In the genomic region with DNA sequence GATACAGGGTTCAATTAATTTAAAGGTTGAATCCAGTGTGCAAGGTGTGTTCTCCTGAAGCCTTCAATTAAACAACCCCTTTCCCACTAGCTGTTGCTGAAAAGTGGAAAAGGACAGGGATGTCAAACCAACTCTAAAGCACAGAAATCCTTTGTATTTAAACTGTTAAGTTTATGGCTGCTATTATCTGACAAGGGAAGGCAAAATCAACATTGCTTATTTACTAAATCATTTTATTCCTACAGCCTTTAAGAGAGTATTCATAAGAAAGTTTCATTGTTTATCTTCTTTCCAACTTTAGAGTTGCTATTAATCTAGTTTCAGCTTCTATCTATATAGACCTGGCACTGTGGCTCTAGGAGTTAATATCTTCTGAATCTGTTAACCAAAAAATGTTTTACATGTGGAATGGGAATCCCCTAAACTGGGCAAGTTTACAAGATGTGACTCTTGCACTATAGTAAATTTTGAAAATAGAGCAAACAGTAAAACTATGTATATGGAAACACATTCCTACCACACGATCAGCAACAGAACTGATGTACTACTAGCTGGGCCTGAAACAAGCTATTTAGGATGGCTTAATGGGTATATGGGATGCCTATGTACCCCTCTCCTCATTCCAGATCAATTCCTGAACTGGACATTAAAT, we compare ENCODE assay signal across 1 cellular context.
TF ChIP-seq lines count a peak whose summit lies in the region.

No MANE protein-coding gene starts in this region.

TF ChIP-seq in HepG2, 621 proteins besides CTCF, POLR2A, EP300 and RAD21:
- TF ChIP-seq SOX6 (IDR thresholded peaks at IDR 0.05) (no peak), SOX6 (CRISPR knock-in tag; IDR thresholded peaks at IDR 0.05) (no peak), ZNF496 (CRISPR knock-in tag; IDR thresholded peaks at IDR 0.05; ENCODE audit: insufficient replicate concordance) (no peak), HBP1 (CRISPR knock-in tag; IDR thresholded peaks at IDR 0.05; ENCODE audit: low read depth) (no peak), HES4 (CRISPR knock-in tag; IDR thresholded peaks at IDR 0.05; ENCODE audit: borderline replicate concordance) (no peak), ARID3A (IDR thresholded peaks at IDR 0.05; ENCODE audit: low read depth, low read length) (no peak)
TF ChIP-seq in HepG2: peak in this region for 0.
